In genomic region chr11:62602141-62603071, GRCh38 we compare ENCODE assay signal across 8 cellular contexts. TPM values are rescaled to one million over a fixed set of nuclear protein-coding genes. Genes with fewer than 3 reads are reported as not detected.
A peak's percentile ranks its signal among the peaks of the same experiment; 100 is the strongest.
DNase-seq lines count a peak whose midpoint lies in the region; ATAC-seq and TF ChIP-seq lines count a peak whose summit lies in the region.

No MANE protein-coding gene starts in this region.

- peaks cover 26% of the 10 kb centered on the region for H3K4me1 ChIP-seq in cardiac muscle cell (ENCODE audit: low read depth)

- H3K27ac ChIP-seq in adipose tissue (ENCODE audit: low read depth, low read length) (peak overlapping the region; percentile 17), cardiac muscle cell (peak overlapping the region; percentile 35)

- 9 to 30% (median 25%) methylated on average over 74 to 95 of the region's 96 CpGs for WGBS in adipose tissue, 3 donors

- H3K36me3 ChIP-seq in cardiac muscle cell = peaks cover 10% of the 10 kb centered on the region

- TF ChIP-seq CTCF in cardiac muscle cell (IDR thresholded peaks at IDR 0.05; ENCODE audit: low read depth, low read length) = no peak

- H3K27me3 ChIP-seq in cardiac muscle cell = no peaks in the 10 kb centered on the region

- H3K9me3 ChIP-seq in cardiac muscle cell (ENCODE audit: low read depth) = no peaks in the 10 kb centered on the region

- peak; percentile 27 for DNase-seq in stimulated activated CD8-positive, alpha-beta memory T cell treated with anti-CD3 and anti-CD28 coated beads, Interleukin-4, amount 100 ng/mL, for 24 hours (ENCODE audit: low read depth)
- DNase-seq in stimulated activated CD8-positive, alpha-beta memory T cell treated with anti-CD3 and anti-CD28 coated beads, Interleukin-4, amount 100 ng/mL, for 48 hours = no peak
- DNase-seq in NCI-H226 = peak; percentile 29
- DNase-seq in cardiac muscle cell (ENCODE audit: low read depth in 1 of 2, low spot score in 1 of 2) = peak; percentile 72 to 82
- DNase-seq in occipital lobe (lab: John Stamatoyannopoulos, UW) = peak; percentile 63

- ATAC-seq in GM21825 (IDR thresholded peaks at IDR 0.05; ENCODE audit: unreplicated experiment) = no peak
- ATAC-seq in GM19324 (IDR thresholded peaks at IDR 0.05; ENCODE audit: low FRiP score, unreplicated experiment) = no peak

- peak overlapping the region; percentile 33 for H3K4me3 ChIP-seq in cardiac muscle cell

RNA-seq across cellular contexts. Expression of gene MTA2, which starts 0.7 kb away (rescaled TPM):
- 10 to 100 TPM; 17.3 to 72.4 (median 48.1) TPM for polyA plus RNA-seq in adipose tissue
- total RNA-seq in cardiac muscle cell = 101 and 108 TPM in 2 replicates
- polyA plus RNA-seq in cardiac muscle cell = 22.9 and 31.9 TPM in 2 replicates
- total RNA-seq in occipital lobe = 129 TPM

RNA-seq across cellular contexts. Expression of gene EML3, which starts 10.2 kb away (rescaled TPM):
- polyA plus RNA-seq in adipose tissue (100 to 1,000 TPM in 1 of 3 donors, 10 to 100 TPM in 2; 23.6 to 103 (median 79.4) TPM), cardiac muscle cell (32.0 and 38.4 TPM in 2 replicates)
- total RNA-seq in cardiac muscle cell (21.1 and 42.8 TPM in 2 replicates), occipital lobe (4.5 TPM)

RNA-seq across cellular contexts. Expression of gene ROM1, which starts 10.7 kb away (rescaled TPM):
- 10 to 100 TPM in 2 of 3 donors, 1 to 10 TPM in 1; 3.6 to 25.6 (median 21.1) TPM for polyA plus RNA-seq in adipose tissue
- total RNA-seq in cardiac muscle cell = 3.3 and 3.5 TPM in 2 replicates
- polyA plus RNA-seq in cardiac muscle cell = 6.9 and 7.9 TPM in 2 replicates
- 3.1 TPM for total RNA-seq in occipital lobe

RNA-seq across cellular contexts. Expression of gene TUT1, which starts 11.1 kb away (rescaled TPM):
- polyA plus RNA-seq in adipose tissue = 10 to 100 TPM; 15.8 to 16.2 (median 15.9) TPM
- 14.9 and 29.1 TPM in 2 replicates for total RNA-seq in cardiac muscle cell
- polyA plus RNA-seq in cardiac muscle cell = 18.7 and 32.1 TPM in 2 replicates
- total RNA-seq in occipital lobe = 4.5 TPM

RNA-seq across cellular contexts. Expression of gene B3GAT3, which starts 19.4 kb away (rescaled TPM):
- polyA plus RNA-seq in adipose tissue (10 to 100 TPM; 25.0 to 42.7 (median 39.8) TPM), cardiac muscle cell (53.0 and 64.9 TPM in 2 replicates)
- total RNA-seq in cardiac muscle cell (46.4 and 52.0 TPM in 2 replicates), occipital lobe (21.4 TPM)
